In genomic region chr17:18183334-18184142, GRCh38 we compare ENCODE assay signal across 8 cellular contexts. TPM values are rescaled to one million over a fixed set of nuclear protein-coding genes. Genes with fewer than 3 reads are reported as not detected.
DNase-seq lines count a peak whose midpoint lies in the region; ATAC-seq and TF ChIP-seq lines count a peak whose summit lies in the region.

Gene ALKBH5, plus strand, starts transcription at chr17:18183828. Its CDS starts 416 bp downstream, at chr17:18184244.

- peak within 1 kb of the TSS; percentile 86 for H2AFZ ChIP-seq in DND-41 (ENCODE audit: low read depth, low read length)
- H2AFZ ChIP-seq in KMS-11 (ENCODE audit: low read depth): peak within 1 kb of the TSS; percentile 75

- 0 to 1% methylated on average over 61 to 98 of the region's 98 CpGs for WGBS in esophagus, 2 donors

- peaks cover 51% of the 10 kb centered on the region for H3K79me2 ChIP-seq in DND-41 (ENCODE audit: insufficient read depth, low read length)
- peaks cover 40% of the 10 kb centered on the region for H3K79me2 ChIP-seq in KMS-11 (ENCODE audit: insufficient read depth, low read depth)

- H3K27me3 ChIP-seq in DND-41 (ENCODE audit: insufficient read depth, low read length, poor library complexity) (no peaks in the 10 kb centered on the region), KMS-11 (ENCODE audit: insufficient read depth, low read depth) (no peaks in the 10 kb centered on the region), Panc1 (ENCODE audit: control insufficient read depth, insufficient read depth, low read length) (no peaks in the 10 kb centered on the region), esophagus (ENCODE audit: control insufficient read depth in 1 of 2, insufficient read depth in 2 of 2, low read length in 2 of 2) (no peaks in the 10 kb centered on the region), mucosa of stomach (ENCODE audit: control insufficient read depth, insufficient read depth, low read length) (no peaks in the 10 kb centered on the region)

- H3K4me2 ChIP-seq in DND-41 (ENCODE audit: insufficient read depth, low read length): peak within 1 kb of the TSS; percentile 97
- H3K4me2 ChIP-seq in KMS-11: peak within 1 kb of the TSS; percentile 92

- H3K27ac ChIP-seq in DND-41 (ENCODE audit: low read length): peak within 1 kb of the TSS; percentile 95
- peak within 1 kb of the TSS; percentile 97 for H3K27ac ChIP-seq in KMS-11
- peak within 1 kb of the TSS; percentile 86 for H3K27ac ChIP-seq in Panc1 (ENCODE audit: low read length)
- H3K27ac ChIP-seq in esophagus (ENCODE audit: low read depth in 2 of 2, low read length in 1 of 2): peak within 1 kb of the TSS; percentile 99 to 100

- H3K4me1 Mint-ChIP-seq in activated T-cell treated with anti-CD3 and anti-CD28 coated beads, Interleukin-2, amount 50 U/mL, for 4 hours (ENCODE audit: low read depth): peaks cover 63% of the 10 kb centered on the region

- H3K9me3 Mint-ChIP-seq in activated T-cell treated with anti-CD3 and anti-CD28 coated beads, Interleukin-2, amount 50 U/mL, for 4 hours: no peaks in the 10 kb centered on the region

- H3K27me3 Mint-ChIP-seq in activated T-cell treated with anti-CD3 and anti-CD28 coated beads, Interleukin-2, amount 50 U/mL, for 4 hours (ENCODE audit: low read depth): no peaks in the 10 kb centered on the region

- ATAC-seq in DND-41 (ENCODE audit: insufficient read depth, low read depth) (peak; percentile 88), GM21737 (IDR thresholded peaks at IDR 0.05; ENCODE audit: unreplicated experiment) (peak; percentile 71), Panc1 (peak; percentile 95)
- ATAC-seq in activated T-cell treated with anti-CD3 and anti-CD28 coated beads, Interleukin-2, amount 50 U/mL, for 4 hours: peak; percentile 85 to 87

- H3K4me1 ChIP-seq in DND-41 (ENCODE audit: insufficient read depth, low read length) (peaks cover 58% of the 10 kb centered on the region), KMS-11 (ENCODE audit: low read depth, poor library complexity, severe bottlenecking) (peaks cover 40% of the 10 kb centered on the region), Panc1 (ENCODE audit: control insufficient read depth, insufficient read depth, low read length) (peaks cover 31% of the 10 kb centered on the region), esophagus (ENCODE audit: control insufficient read depth in 2 of 2, insufficient read depth in 2 of 2, low read length in 1 of 2) (peaks cover 11 to 28% of the 10 kb centered on the region in 2 donors), mucosa of stomach (ENCODE audit: control insufficient read depth, insufficient read depth, low read length) (peaks cover 45% of the 10 kb centered on the region)

- DNase-seq in DND-41: peak; percentile 99
- peak; percentile 98 for DNase-seq in Panc1 (ENCODE audit: low read depth, low spot score)
- peak; percentile 96 for DNase-seq in activated T-cell treated with anti-CD3 and anti-CD28 coated beads, Interleukin-2, amount 50 U/mL, for 4 hours
- peak; percentile 89 to 92 for DNase-seq in stimulated activated CD8-positive, alpha-beta memory T cell treated with anti-CD3 and anti-CD28 coated beads, Interleukin-7, amount 100 ng/mL, for 1 hour (ENCODE audit: low read depth in 2 of 2)

- intact Hi-C loops in Panc1 (cut with micrococcal nuclease; ENCODE audit: unreplicated experiment): no loop called here

- H3K36me3 Mint-ChIP-seq in activated T-cell treated with anti-CD3 and anti-CD28 coated beads, Interleukin-2, amount 50 U/mL, for 4 hours (ENCODE audit: insufficient read depth): peaks cover 21% of the 10 kb centered on the region

- POLR2A ChIA-PET in Panc1 (lab: Charles Lee): interaction anchor here (0.6 kb wide), 1 partner anchor 125 kb away, joined by 3 read pairs; no protein-coding TSS in a partner anchor

- TF ChIP-seq CTCF in DND-41 (IDR thresholded peaks at IDR 0.05; ENCODE audit: borderline replicate concordance, extremely low read depth, low read length, poor library complexity, severe bottlenecking) (peak; percentile 76), KMS-11 (conservative IDR thresholded peaks at IDR 0.05; ENCODE audit: low read depth, low read length) (no peak), Panc1 (IDR thresholded peaks at IDR 0.05) (no peak)

- in situ Hi-C loops in Panc1 (cut with HindIII; ENCODE audit: low pct_unique_long_range_greater_than_20kb, low sequenced_read_pairs): no loop called here

- peak within 1 kb of the TSS; percentile 42 to 94 for H3K4me3 ChIP-seq in DND-41 (ENCODE audit: low read depth in 1 of 2, low read length in 2 of 2)
- H3K4me3 ChIP-seq in KMS-11 (IDR thresholded peaks at IDR 0.05; ENCODE audit: insufficient read depth, low read depth, low read length): no peak within 1 kb of the TSS
- H3K4me3 ChIP-seq in Panc1 (ENCODE audit: low read depth in 2 of 2, low read length in 2 of 2): peak within 1 kb of the TSS; percentile 56 to 84
- peak within 1 kb of the TSS; percentile 89 to 93 for H3K4me3 ChIP-seq in esophagus (ENCODE audit: low read depth in 1 of 2, low read length in 2 of 2)
- H3K4me3 ChIP-seq in mucosa of stomach (ENCODE audit: low read length): peak within 1 kb of the TSS; percentile 72

- H3K36me3 ChIP-seq in DND-41 (ENCODE audit: insufficient read depth, low read length) (peaks cover 43% of the 10 kb centered on the region), KMS-11 (ENCODE audit: insufficient read depth) (no peaks in the 10 kb centered on the region), Panc1 (ENCODE audit: control insufficient read depth, insufficient read depth, low read length) (peaks cover 2% of the 10 kb centered on the region; the same call in 1 of the 2 replicates), esophagus (ENCODE audit: control insufficient read depth in 2 of 2, insufficient read depth in 2 of 2, low read length in 1 of 2) (no peaks in the 10 kb centered on the region), mucosa of stomach (ENCODE audit: control insufficient read depth, insufficient read depth, low read length) (peaks cover 4% of the 10 kb centered on the region)

- H3K4me3 Mint-ChIP-seq in activated T-cell treated with anti-CD3 and anti-CD28 coated beads, Interleukin-2, amount 50 U/mL, for 4 hours: peak within 1 kb of the TSS; percentile 97

- peaks cover 46% of the 10 kb centered on the region for H4K20me1 ChIP-seq in DND-41 (ENCODE audit: insufficient read depth, low read length)
- no peaks in the 10 kb centered on the region; the same call in 1 of the 2 replicates for H4K20me1 ChIP-seq in KMS-11 (ENCODE audit: insufficient read depth)

- BruUV-seq in Panc1 (replicated peaks; lab: Mats Ljungman, UMichigan): no TSS peak

- H3K9me3 ChIP-seq in DND-41 (ENCODE audit: insufficient read depth, low read length, severe bottlenecking): no peaks in the 10 kb centered on the region
- no peaks in the 10 kb centered on the region for H3K9me3 ChIP-seq in Panc1 (ENCODE audit: control insufficient read depth, insufficient read depth, low read depth, low read length)
- no peaks in the 10 kb centered on the region for H3K9me3 ChIP-seq in esophagus (ENCODE audit: control insufficient read depth in 2 of 2, insufficient read depth in 1 of 2, low read depth in 1 of 2, low read length in 1 of 2)
- no peaks in the 10 kb centered on the region for H3K9me3 ChIP-seq in mucosa of stomach (ENCODE audit: control insufficient read depth, low read length)

- peak within 1 kb of the TSS; percentile 81 for H3K9ac ChIP-seq in DND-41 (ENCODE audit: low read depth, low read length)
- H3K9ac ChIP-seq in KMS-11: peak within 1 kb of the TSS; percentile 89
- H3K9ac ChIP-seq in mucosa of stomach (ENCODE audit: low read length): peak within 1 kb of the TSS; percentile 81

- CTCF ChIA-PET in Panc1 (lab: Charles Lee): no interaction called here

RNA-seq across cellular contexts. Expression of gene ALKBH5, which starts in this region (rescaled TPM):
- 94.5 TPM for total RNA-seq in Panc1 (2021; ENCODE audit: unreplicated experiment)
- 58.6 TPM for polyA plus RNA-seq in Panc1 (2012; ENCODE audit: insufficient read length)
- 100 to 1,000 TPM; 112 to 120 (median 114) TPM for total RNA-seq in activated T-cell treated with anti-CD3 and anti-CD28 coated beads, Interleukin-2, amount 50 U/mL, for 4 hours
- 10 to 100 TPM; 19.4 to 20.4 TPM for polyA plus RNA-seq in esophagus
